ENCODE assay signal across 19 cellular contexts in the genomic region with DNA sequence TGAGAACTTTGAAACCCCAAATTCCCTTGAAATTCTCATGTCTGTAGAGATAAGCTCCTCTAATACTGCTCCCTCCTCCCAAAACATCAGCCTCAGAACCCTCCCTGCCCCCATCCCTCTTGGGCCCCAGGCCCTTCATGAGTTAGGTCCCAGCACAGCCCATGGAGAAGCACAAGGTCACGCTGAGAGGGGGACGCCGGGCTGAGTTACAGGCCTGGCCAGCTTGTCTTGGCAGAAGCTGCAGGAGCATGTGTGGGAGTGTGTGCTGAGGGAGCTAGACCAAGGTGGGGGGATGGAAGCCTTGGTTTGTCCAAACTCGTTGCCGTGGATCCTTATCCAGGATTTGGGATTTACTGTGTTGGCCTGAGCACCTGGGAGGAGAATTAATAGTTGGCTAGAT. TPM values are rescaled to one million over a fixed set of nuclear protein-coding genes. Genes with fewer than 3 reads are reported as not detected.
"Had no signal": no experiment of that assay in that cellular context is flagged by ENCODE, and none has a peak within 500 bp of the region (broad histone marks: within the 10 kb centered on the region; RNA-seq: fewer than 3 reads in every experiment).

No MANE protein-coding gene starts in this region.

- ATAC-seq: activated naive CD8-positive, alpha-beta T cell treated with anti-CD3 and anti-CD28 coated beads, Interleukin-2, amount 50 U/mL, for 24 hours; activated T-cell treated with anti-CD3 and anti-CD28 coated beads, Interleukin-2, amount 50 U/mL, for 72 hours; esophagus mucosa; naive thymus-derived CD8-positive, alpha-beta T cell; psoas muscle; stimulated activated naive CD8-positive, alpha-beta T cell treated with anti-CD3 and anti-CD28 coated beads, Interleukin-15, amount 100 ng/mL, for 72 hours had no signal

- H3K27me3 ChIP-seq: breast epithelium had no signal

- H3K27ac Mint-ChIP-seq: activated CD4-positive, alpha-beta T cell treated with anti-CD3 and anti-CD28 coated beads, Interleukin-2, amount 10 ng/mL, durations not matched to agents 7 days and 5 days; activated T-cell treated with anti-CD3 and anti-CD28 coated beads, Interleukin-2, amount 50 U/mL, for 72 hours; T-helper 2 cell treated with Interferon-gamma antibody and Interleukin-4, amounts not matched to agents 5 μg/mL and 100 μg/mL, for 36 hours had no signal

- H3K9me3 ChIP-seq: ascending aorta, breast epithelium, psoas muscle, sigmoid colon, thoracic aorta had no signal

- H3K4me1 ChIP-seq: breast epithelium had no signal

- H3K9me3 Mint-ChIP-seq: activated CD4-positive, alpha-beta T cell treated with anti-CD3 and anti-CD28 coated beads, Interleukin-2, amount 10 ng/mL, durations not matched to agents 7 days and 5 days; activated naive CD8-positive, alpha-beta T cell treated with anti-CD3 and anti-CD28 coated beads, Interleukin-2, amount 50 U/mL, for 24 hours; activated T-cell treated with anti-CD3 and anti-CD28 coated beads, Interleukin-2, amount 50 U/mL, for 72 hours; naive thymus-derived CD8-positive, alpha-beta T cell; stimulated activated naive CD8-positive, alpha-beta T cell treated with anti-CD3 and anti-CD28 coated beads, Interleukin-15, amount 100 ng/mL, for 72 hours; T-helper 2 cell treated with Interferon-gamma antibody and Interleukin-4, amounts not matched to agents 5 μg/mL and 100 μg/mL, for 36 hours had no signal

- H3K36me3 ChIP-seq: ascending aorta, breast epithelium, sigmoid colon, thoracic aorta had no signal

- DNase-seq: activated CD4-positive, alpha-beta T cell treated with anti-CD3 and anti-CD28 coated beads, Interleukin-2, amount 10 ng/mL, durations not matched to agents 7 days and 5 days; activated CD8-positive, alpha-beta memory T cell treated with anti-CD3 and anti-CD28 coated beads, Interleukin-2, amount 50 U/mL, for 48 hours; activated naive CD4-positive, alpha-beta T cell treated with Interleukin-2 at 50 U/mL for 16 hours; activated naive CD8-positive, alpha-beta T cell treated with anti-CD3 and anti-CD28 coated beads, Interleukin-2, amount 50 U/mL, for 24 hours; activated T-cell treated with anti-CD3 and anti-CD28 coated beads, Interleukin-2, amount 50 U/mL, for 72 hours; foreskin fibroblast; glutamatergic neuron; naive thymus-derived CD8-positive, alpha-beta T cell; psoas muscle; sigmoid colon; stimulated activated CD4-positive, alpha-beta T cell treated with anti-CD3 and anti-CD28 coated beads, Interleukin-1b, Interleukin-23, amount 100 ng/mL, for 48 hours; stimulated activated naive CD8-positive, alpha-beta T cell treated with anti-CD3 and anti-CD28 coated beads, Interleukin-15, amount 100 ng/mL, for 72 hours; SW 1271 had no signal

- H3K27ac ChIP-seq: ascending aorta, breast epithelium, psoas muscle, sigmoid colon, thoracic aorta had no signal

- H3K36me3 Mint-ChIP-seq: naive thymus-derived CD8-positive, alpha-beta T cell had no signal

- H3K4me3 Mint-ChIP-seq: activated CD4-positive, alpha-beta T cell treated with anti-CD3 and anti-CD28 coated beads, Interleukin-2, amount 10 ng/mL, durations not matched to agents 7 days and 5 days; activated naive CD8-positive, alpha-beta T cell treated with anti-CD3 and anti-CD28 coated beads, Interleukin-2, amount 50 U/mL, for 24 hours; activated T-cell treated with anti-CD3 and anti-CD28 coated beads, Interleukin-2, amount 50 U/mL, for 72 hours; naive thymus-derived CD8-positive, alpha-beta T cell; stimulated activated naive CD8-positive, alpha-beta T cell treated with anti-CD3 and anti-CD28 coated beads, Interleukin-15, amount 100 ng/mL, for 72 hours; T-helper 2 cell treated with Interferon-gamma antibody and Interleukin-4, amounts not matched to agents 5 μg/mL and 100 μg/mL, for 36 hours had no signal

- H3K4me3 ChIP-seq: ascending aorta, breast epithelium, psoas muscle, sigmoid colon, thoracic aorta had no signal

RNA-seq across cellular contexts. Expression of gene PTCRA, which starts 8.5 kb away (rescaled TPM):
- total RNA-seq: activated CD4-positive, alpha-beta T cell treated with anti-CD3 and anti-CD28 coated beads, Interleukin-2, amount 10 ng/mL, durations not matched to agents 7 days and 5 days; activated T-cell treated with anti-CD3 and anti-CD28 coated beads, Interleukin-2, amount 50 U/mL, for 72 hours; ascending aorta; breast epithelium; dermis microvascular lymphatic vessel endothelial cell; esophagus mucosa; naive thymus-derived CD8-positive, alpha-beta T cell; psoas muscle; sigmoid colon; thoracic aorta had no signal
- polyA plus RNA-seq: naive thymus-derived CD8-positive, alpha-beta T cell had no signal

RNA-seq across cellular contexts. Expression of gene GNMT, which starts 53.2 kb away (rescaled TPM):
- total RNA-seq: ascending aorta, esophagus mucosa had no signal
